1 cellular context compared by ENCODE assay signal in the genomic region with DNA sequence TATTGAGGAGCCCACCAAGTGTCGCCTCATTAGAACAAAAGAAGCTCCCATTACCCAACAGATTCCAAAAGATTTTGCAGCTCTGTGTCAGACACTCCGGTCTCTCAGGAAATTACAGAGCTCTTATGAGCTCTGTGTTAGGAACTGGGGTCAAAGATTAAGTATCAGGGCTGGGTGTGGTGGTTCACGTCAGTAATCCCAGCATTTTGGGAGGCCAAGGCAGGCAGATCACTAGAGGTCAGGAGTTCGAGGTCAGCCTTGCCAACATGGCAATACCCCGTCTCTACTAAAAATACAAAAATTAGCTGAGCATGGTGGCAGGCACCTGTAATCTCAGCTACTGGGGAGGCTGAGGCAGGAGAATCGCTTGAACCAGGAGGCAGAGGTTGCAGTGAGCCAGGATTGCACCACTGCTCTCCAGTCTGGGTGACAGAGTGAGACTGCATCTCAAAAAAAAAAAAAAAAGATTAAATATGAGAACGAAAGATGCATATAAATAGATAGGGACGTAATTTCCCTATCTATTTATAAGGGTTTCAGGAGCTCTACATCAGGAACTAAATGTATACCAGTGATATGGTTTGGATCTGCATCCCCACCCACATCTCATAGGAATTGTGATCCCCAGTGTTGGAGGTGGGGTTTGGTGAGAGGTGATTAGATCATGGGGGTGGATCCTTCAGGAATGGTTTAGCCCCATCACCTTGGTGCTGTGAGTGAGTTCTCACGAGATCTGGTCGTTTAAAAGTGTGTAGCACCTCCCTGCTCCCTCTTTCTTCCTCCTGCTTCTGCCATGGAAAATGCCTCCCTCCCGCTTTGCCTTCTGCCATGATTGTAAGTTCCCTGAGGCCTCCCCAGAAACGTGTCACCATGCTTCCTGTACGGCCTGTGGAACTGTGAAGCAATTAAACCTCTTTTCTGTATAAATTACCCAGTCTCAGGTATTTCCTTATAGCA.
TF ChIP-seq lines count a peak whose summit lies in the region.

No MANE protein-coding gene starts in this region.

TF ChIP-seq in HEK293, 187 proteins besides CTCF, POLR2A, EP300 and RAD21 (continued from another document):
- TF ChIP-seq, protein P1, sequence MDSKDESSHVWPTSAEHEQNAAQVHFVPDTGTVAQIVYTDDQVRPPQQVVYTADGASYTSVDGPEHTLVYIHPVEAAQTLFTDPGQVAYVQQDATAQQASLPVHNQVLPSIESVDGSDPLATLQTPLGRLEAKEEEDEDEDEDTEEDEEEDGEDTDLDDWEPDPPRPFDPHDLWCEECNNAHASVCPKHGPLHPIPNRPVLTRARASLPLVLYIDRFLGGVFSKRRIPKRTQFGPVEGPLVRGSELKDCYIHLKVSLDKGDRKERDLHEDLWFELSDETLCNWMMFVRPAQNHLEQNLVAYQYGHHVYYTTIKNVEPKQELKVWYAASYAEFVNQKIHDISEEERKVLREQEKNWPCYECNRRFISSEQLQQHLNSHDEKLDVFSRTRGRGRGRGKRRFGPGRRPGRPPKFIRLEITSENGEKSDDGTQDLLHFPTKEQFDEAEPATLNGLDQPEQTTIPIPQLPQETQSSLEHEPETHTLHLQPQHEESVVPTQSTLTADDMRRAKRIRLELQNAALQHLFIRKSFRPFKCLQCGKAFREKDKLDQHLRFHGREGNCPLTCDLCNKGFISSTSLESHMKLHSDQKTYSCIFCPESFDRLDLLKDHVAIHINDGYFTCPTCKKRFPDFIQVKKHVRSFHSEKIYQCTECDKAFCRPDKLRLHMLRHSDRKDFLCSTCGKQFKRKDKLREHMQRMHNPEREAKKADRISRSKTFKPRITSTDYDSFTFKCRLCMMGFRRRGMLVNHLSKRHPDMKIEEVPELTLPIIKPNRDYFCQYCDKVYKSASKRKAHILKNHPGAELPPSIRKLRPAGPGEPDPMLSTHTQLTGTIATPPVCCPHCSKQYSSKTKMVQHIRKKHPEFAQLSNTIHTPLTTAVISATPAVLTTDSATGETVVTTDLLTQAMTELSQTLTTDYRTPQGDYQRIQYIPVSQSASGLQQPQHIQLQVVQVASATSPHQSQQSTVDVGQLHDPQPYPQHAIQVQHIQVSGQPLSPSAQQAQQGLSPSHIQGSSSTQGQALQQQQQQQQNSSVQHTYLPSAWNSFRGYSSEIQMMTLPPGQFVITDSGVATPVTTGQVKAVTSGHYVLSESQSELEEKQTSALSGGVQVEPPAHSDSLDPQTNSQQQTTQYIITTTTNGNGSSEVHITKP (tag by site-specific recombination; IDR thresholded peaks at IDR 0.05): peak; percentile 95
- peak; percentile 69; the same call in 1 of the 2 replicates for TF ChIP-seq MZF1 (tag by site-specific recombination; IDR thresholded peaks at IDR 0.05; ENCODE audit: borderline replicate concordance)
TF ChIP-seq in HEK293: peak in this region for 3.
